Comparison of ENCODE assay signal across 1 cellular context in genomic region chr2:6808426-6808825, GRCh38.
TF ChIP-seq lines count a peak whose summit lies in the region.

No MANE protein-coding gene starts in this region.

TF ChIP-seq in GM12878, 131 proteins besides CTCF, POLR2A, EP300 and RAD21 (continued from another document):
- TF ChIP-seq CEBPZ (IDR thresholded peaks at IDR 0.05; ENCODE audit: low read depth, low read length) (no peak), HDGF (IDR thresholded peaks at IDR 0.05) (no peak)
